In genomic region chrX:103655230-103656000, GRCh38 we compare ENCODE assay signal across 10 cellular contexts. TPM values are rescaled to one million over a fixed set of nuclear protein-coding genes. Genes with fewer than 3 reads are reported as not detected.
A peak's percentile ranks its signal among the peaks of the same experiment; 100 is the strongest.
DNase-seq lines count a peak whose midpoint lies in the region; ATAC-seq, FAIRE-seq and TF ChIP-seq lines count a peak whose summit lies in the region.
"Not testable (repeated sequence)": the region's sequence is repeated elsewhere in the genome, so short reads cannot be mapped to it uniquely, and the experiment has no call there.
"Had no signal": no experiment of that assay in that cellular context is flagged by ENCODE, and none has a peak within 500 bp of the region (broad histone marks: within the 10 kb centered on the region; RNA-seq: fewer than 3 reads in every experiment).

No MANE protein-coding gene starts in this region.

- not testable (repeated sequence) for BruUV-seq in PC-9 (replicated peaks; lab: Mats Ljungman, UMichigan); K562 (replicated peaks; lab: Mats Ljungman, UMichigan)

- peak overlapping the region; percentile 94 for H3K27ac ChIP-seq in PC-9
- not testable (repeated sequence) for H3K27ac ChIP-seq in K562 (ENCODE audit: extremely low read depth, low read depth, low read length)

- not testable (repeated sequence) for H4K20me1 ChIP-seq in PC-9 (ENCODE audit: insufficient read depth); K562 (replicated peaks; ENCODE audit: control insufficient read depth, insufficient read depth, low read length)

- in situ Hi-C loops in K562 (cut with MboI) = not testable (repeated sequence)

- H2AFZ ChIP-seq in PC-9; K562 (ENCODE audit: low read depth, low read length): not testable (repeated sequence)

- H3K9me1 ChIP-seq in K562 (ENCODE audit: control insufficient read depth, insufficient read depth, low read length) = not testable (repeated sequence)

- not testable (repeated sequence) for FAIRE-seq in K562 (lab: Jason Lieb, UNC)

- intact Hi-C loops in PC-9 (cut with micrococcal nuclease; ENCODE audit: unreplicated experiment) = loop anchor here (5.0 kb wide), 1 partner anchor 38 kb away; no protein-coding TSS in a partner anchor
- intact Hi-C loops in K562 (cut with micrococcal nuclease) = not testable (repeated sequence)

- peaks cover 53% of the 10 kb centered on the region for H3K4me1 ChIP-seq in PC-9 (replicated peaks; ENCODE audit: insufficient read depth)
- H3K4me1 ChIP-seq in K562 (replicated peaks in 1 of 2; ENCODE audit: control insufficient read depth in 2 of 2, insufficient read depth in 2 of 2, low read length in 2 of 2) = not testable (repeated sequence)

- ATAC-seq in K562 = not testable (repeated sequence)

- CTCF ChIA-PET in PC-9 (lab: Charles Lee); K562 (lab: Yijun Ruan, JAX; ENCODE audit: low intra/inter-chr PET ratio): not testable (repeated sequence)

- not testable (repeated sequence) for TF ChIP-seq CTCF in PC-9 (conservative IDR thresholded peaks at IDR 0.05); K562 (IDR thresholded peaks at IDR 0.05 in 2 of 3, conservative IDR thresholded peaks at IDR 0.05 in 1 of 3; ENCODE audit: insufficient read depth in 2 of 3, low read depth in 1 of 3, low read length in 3 of 3); epithelial cell of esophagus (IDR thresholded peaks at IDR 0.05; ENCODE audit: insufficient read depth, low read depth, low read length, missing control alignments)

- H3K9me2 ChIP-seq in PC-9 (ENCODE audit: insufficient read depth) = not testable (repeated sequence)

- TF ChIP-seq POLR2A in K562 (conservative IDR thresholded peaks at IDR 0.05) = not testable (repeated sequence)

- not testable (repeated sequence) for H3K79me2 ChIP-seq in PC-9 (ENCODE audit: low read depth); K562 (ENCODE audit: control insufficient read depth, insufficient read depth, low read length)

- not testable (repeated sequence) for H3K36me3 ChIP-seq in PC-9 (ENCODE audit: low read depth); K562 (ENCODE audit: control insufficient read depth, insufficient read depth, low read length)

- not testable (repeated sequence) for H3K27me3 ChIP-seq in PC-9 (ENCODE audit: insufficient read depth, low read depth); K562 (ENCODE audit: control insufficient read depth in 2 of 2, insufficient read depth in 2 of 2, low read length in 2 of 2)

- 10% methylated on average over 6 of the region's 7 CpGs for WGBS in K562 (ENCODE audit: insufficient coverage, low coverage, missing lambda C conversion rate)

- not testable (repeated sequence) for TF ChIP-seq EP300 in K562 (IDR thresholded peaks at IDR 0.05; ENCODE audit: low read length)

- not testable (repeated sequence) for H3K9ac ChIP-seq in K562 (ENCODE audit: insufficient read depth in 1 of 2, low read depth in 2 of 2, low read length in 2 of 2)

- not testable (repeated sequence) for TF ChIP-seq RAD21 in K562 (CRISPR knock-in tag; conservative IDR thresholded peaks at IDR 0.05 in 1 of 2, IDR thresholded peaks at IDR 0.05 in 1 of 2)

- peak overlapping the region; percentile 34 for H3K4me2 ChIP-seq in PC-9
- not testable (repeated sequence) for H3K4me2 ChIP-seq in K562 (ENCODE audit: insufficient read depth, low read length)

- H3K4me3 ChIP-seq in PC-9; K562; epithelial cell of esophagus (ENCODE audit: low read length): not testable (repeated sequence)

- H3F3A ChIP-seq in PC-9 (ENCODE audit: insufficient read depth, low read depth) = peaks cover 43% of the 10 kb centered on the region

- POLR2A ChIA-PET in PC-9 (lab: Charles Lee; ENCODE audit: unreplicated experiment) = not testable (repeated sequence)
- POLR2A ChIA-PET in K562 (lab: Yijun Ruan, JAX) = interaction anchor here (1.4 kb wide), 1 partner anchor 11 kb away, joined by 4 read pairs; no protein-coding TSS in a partner anchor

- H3K9me3 ChIP-seq in PC-9 (ENCODE audit: insufficient read depth, low read depth); K562 (replicated peaks; ENCODE audit: control insufficient read depth, insufficient read depth, low read depth, low read length): not testable (repeated sequence)

- DNase-seq in Daoy (ENCODE audit: low read depth) (peak; percentile 20), HT1080 (ENCODE audit: low read depth) (peak; percentile 70), T1000 (lab: John Stamatoyannopoulos, UW) (peak; percentile 9), epithelial cell of esophagus (ENCODE audit: low read depth) (peak; percentile 2), myocyte (ENCODE audit: low read depth) (peak; percentile 45)
- DNase-seq in PC-9; K562 (ENCODE audit: extremely low read depth in 1 of 4, low spot score in 3 of 4): not testable (repeated sequence)

RNA-seq across cellular contexts. Expression of gene TCEAL1, which starts 26.6 kb away (rescaled TPM):
- 14.7 and 19.0 TPM in 2 replicates for total RNA-seq in Daoy (2014; rRNA removed; shearing (Covaris generic))
- 21.9 and 33.4 TPM in 2 replicates for total RNA-seq in HT1080 (2014; rRNA removed; shearing (Covaris generic))
- 20.1 and 24.3 TPM in 2 replicates for polyA plus RNA-seq in HT1080 (2015; cell fraction: cytosol; rRNA removed)
- 22.4 and 22.7 TPM in 2 replicates for polyA plus RNA-seq in HT1080 (2015; cell fraction: nucleus; rRNA removed)
- total RNA-seq in PC-9 (2021) = 25.2 and 26.8 TPM in 2 replicates
- 0.65 and 0.92 TPM in 2 replicates for total RNA-seq in K562 (2011; cell fraction: chromatin; rRNA removed; ENCODE audit: low replicate concordance)
- 0.79 TPM in 1 of 2 replicates, not detected in the other for total RNA-seq in K562 (2011; cell fraction: nucleolus; rRNA removed)
- 0.99 and 1.0 TPM in 2 replicates for total RNA-seq in K562 (2011; cell fraction: nucleoplasm; rRNA removed)
- 3.3 and 4.0 TPM in 2 replicates for total RNA-seq in K562 (2014; rRNA removed)
- total RNA-seq in K562 (2014; rRNA removed; fragmentation: Illumina TruSeq; extraction: Trizol) = 2.8 and 3.1 TPM in 2 replicates
- 2.9 and 4.0 TPM in 2 replicates for total RNA-seq in K562 (2015; rRNA removed; fragmentation: Illumina TruSeq; extraction: Trizol)
- total RNA-seq in K562 (2021) = 2.1 and 2.5 TPM in 2 replicates
- polyA plus RNA-seq in K562 (2011; rRNA removed) = 1.8 and 2.8 TPM in 2 replicates
- 1.0 and 1.6 TPM in 2 replicates for polyA plus RNA-seq in K562 (2011; cell fraction: cytosol; rRNA removed)
- polyA plus RNA-seq in K562 (2011; cell fraction: nucleus; rRNA removed) = 2.0 and 2.1 TPM in 2 replicates
- polyA plus RNA-seq in K562 (2012) = 2.1 and 2.2 TPM in 2 replicates
- 3.4 and 4.1 TPM in 2 replicates for polyA plus RNA-seq in K562 (2014; fragmentation: Illumina TruSeq; extraction: Trizol)
- polyA plus RNA-seq in K562 (2014; fragmentation: Nextera tagmentation; extraction: Ambion mirVana) = 1 to 10 TPM; 2.5 to 4.1 TPM
- 3.8 and 5.3 TPM in 2 replicates for polyA plus RNA-seq in K562 (2014; rRNA removed)
- polyA minus RNA-seq in K562 (2011; rRNA and poly(A)+ RNA removed) = 0.46 and 1.8 TPM in 2 replicates
- not detected in 2 replicates for polyA minus RNA-seq in K562 (2011; cell fraction: cytosol; rRNA and poly(A)+ RNA removed)
- polyA minus RNA-seq in K562 (2011; cell fraction: nucleus; rRNA and poly(A)+ RNA removed) = 0.54 and 0.89 TPM in 2 replicates
- total RNA-seq in myocyte = 149 and 162 TPM in 2 replicates
- polyA plus RNA-seq in myocyte (2012) = 27.3 TPM

RNA-seq across cellular contexts. Expression of gene MORF4L2, which starts 31.1 kb away (rescaled TPM):
- total RNA-seq in Daoy (2014; rRNA removed; shearing (Covaris generic)) = 834 and 916 TPM in 2 replicates
- 397 and 471 TPM in 2 replicates for total RNA-seq in HT1080 (2014; rRNA removed; shearing (Covaris generic))
- polyA plus RNA-seq in HT1080 (2015; cell fraction: cytosol; rRNA removed) = 455 and 600 TPM in 2 replicates
- 722 and 851 TPM in 2 replicates for polyA plus RNA-seq in HT1080 (2015; cell fraction: nucleus; rRNA removed)
- total RNA-seq in PC-9 (2021) (385 and 417 TPM in 2 replicates), K562 (2014; rRNA removed) (309 and 374 TPM in 2 replicates), K562 (2014; rRNA removed; fragmentation: Illumina TruSeq; extraction: Trizol) (508 and 522 TPM in 2 replicates), K562 (2015; rRNA removed; fragmentation: Illumina TruSeq; extraction: Trizol) (386 and 415 TPM in 2 replicates), K562 (2021) (324 and 325 TPM in 2 replicates), myocyte (769 and 841 TPM in 2 replicates)
- total RNA-seq in K562 (2011; cell fraction: chromatin; rRNA removed; ENCODE audit: low replicate concordance) = 71.9 and 171 TPM in 2 replicates
- total RNA-seq in K562 (2011; cell fraction: nucleolus; rRNA removed) = 54.9 and 61.8 TPM in 2 replicates
- total RNA-seq in K562 (2011; cell fraction: nucleoplasm; rRNA removed) = 116 and 150 TPM in 2 replicates
- polyA plus RNA-seq in K562 (2011; rRNA removed) (608 and 781 TPM in 2 replicates), K562 (2014; fragmentation: Illumina TruSeq; extraction: Trizol) (587 and 647 TPM in 2 replicates), K562 (2014; fragmentation: Nextera tagmentation; extraction: Ambion mirVana) (100 to 1,000 TPM; 420 to 476 TPM), K562 (2014; rRNA removed) (338 and 382 TPM in 2 replicates)
- polyA plus RNA-seq in K562 (2011; cell fraction: cytosol; rRNA removed) = 197 and 406 TPM in 2 replicates
- polyA plus RNA-seq in K562 (2011; cell fraction: nucleus; rRNA removed) = 137 and 241 TPM in 2 replicates
- 242 and 419 TPM in 2 replicates for polyA plus RNA-seq in K562 (2012)
- polyA minus RNA-seq in K562 (2011; rRNA and poly(A)+ RNA removed) = 316 and 347 TPM in 2 replicates
- 109 and 118 TPM in 2 replicates for polyA minus RNA-seq in K562 (2011; cell fraction: cytosol; rRNA and poly(A)+ RNA removed)
- polyA minus RNA-seq in K562 (2011; cell fraction: nucleus; rRNA and poly(A)+ RNA removed) = 33.9 and 97.0 TPM in 2 replicates
- polyA plus RNA-seq in myocyte (2012) = 424 TPM

RNA-seq across cellular contexts. Expression of gene TCEAL3, which starts 47.7 kb away (rescaled TPM):
- 4.7 and 16.4 TPM in 2 replicates for total RNA-seq in Daoy (2014; rRNA removed; shearing (Covaris generic))
- total RNA-seq in HT1080 (2014; rRNA removed; shearing (Covaris generic)) = 14.3 and 17.1 TPM in 2 replicates
- 30.9 and 38.9 TPM in 2 replicates for polyA plus RNA-seq in HT1080 (2015; cell fraction: cytosol; rRNA removed)
- polyA plus RNA-seq in HT1080 (2015; cell fraction: nucleus; rRNA removed) = 9.0 and 11.9 TPM in 2 replicates
- 11.7 and 12.8 TPM in 2 replicates for total RNA-seq in PC-9 (2021)
- total RNA-seq in K562 (2011; cell fraction: chromatin; rRNA removed; ENCODE audit: low replicate concordance) = not detected in 2 replicates
- total RNA-seq in K562 (2011; cell fraction: nucleolus; rRNA removed) = not detected in 2 replicates
- not detected in 2 replicates for total RNA-seq in K562 (2011; cell fraction: nucleoplasm; rRNA removed)
- total RNA-seq in K562 (2014; rRNA removed) = not detected in 2 replicates
- not detected in 2 replicates for total RNA-seq in K562 (2014; rRNA removed; fragmentation: Illumina TruSeq; extraction: Trizol)
- not detected in 2 replicates for total RNA-seq in K562 (2015; rRNA removed; fragmentation: Illumina TruSeq; extraction: Trizol)
- total RNA-seq in K562 (2021) = not detected in 2 replicates
- polyA plus RNA-seq in K562 (2011; rRNA removed) = not detected in 2 replicates
- polyA plus RNA-seq in K562 (2011; cell fraction: cytosol; rRNA removed) = not detected in 2 replicates
- polyA plus RNA-seq in K562 (2011; cell fraction: nucleus; rRNA removed) = not detected in 2 replicates
- not detected in 2 replicates for polyA plus RNA-seq in K562 (2012)
- not detected in 2 replicates for polyA plus RNA-seq in K562 (2014; fragmentation: Illumina TruSeq; extraction: Trizol)
- not detected for polyA plus RNA-seq in K562 (2014; fragmentation: Nextera tagmentation; extraction: Ambion mirVana)
- not detected in 2 replicates for polyA plus RNA-seq in K562 (2014; rRNA removed)
- polyA minus RNA-seq in K562 (2011; rRNA and poly(A)+ RNA removed) = not detected in 2 replicates
- polyA minus RNA-seq in K562 (2011; cell fraction: cytosol; rRNA and poly(A)+ RNA removed) = not detected in 2 replicates
- polyA minus RNA-seq in K562 (2011; cell fraction: nucleus; rRNA and poly(A)+ RNA removed) = not detected in 2 replicates
- 34.0 and 36.5 TPM in 2 replicates for total RNA-seq in myocyte
- 60.7 TPM for polyA plus RNA-seq in myocyte (2012)

RNA-seq across cellular contexts. Expression of gene TMEM31, which starts 55.3 kb away (rescaled TPM):
- not detected in 2 replicates for total RNA-seq in Daoy (2014; rRNA removed; shearing (Covaris generic))
- not detected in 2 replicates for total RNA-seq in HT1080 (2014; rRNA removed; shearing (Covaris generic))
- polyA plus RNA-seq in HT1080 (2015; cell fraction: cytosol; rRNA removed) = not detected in 2 replicates
- not detected in 2 replicates for polyA plus RNA-seq in HT1080 (2015; cell fraction: nucleus; rRNA removed)
- not detected in 2 replicates for total RNA-seq in PC-9 (2021)
- total RNA-seq in K562 (2011; cell fraction: chromatin; rRNA removed; ENCODE audit: low replicate concordance) = not detected in 2 replicates
- not detected in 2 replicates for total RNA-seq in K562 (2011; cell fraction: nucleolus; rRNA removed)
- total RNA-seq in K562 (2011; cell fraction: nucleoplasm; rRNA removed) = not detected in 2 replicates
- not detected in 2 replicates for total RNA-seq in K562 (2014; rRNA removed)
- not detected in 2 replicates for total RNA-seq in K562 (2014; rRNA removed; fragmentation: Illumina TruSeq; extraction: Trizol)
- total RNA-seq in K562 (2015; rRNA removed; fragmentation: Illumina TruSeq; extraction: Trizol) = not detected in 2 replicates
- not detected in 2 replicates for total RNA-seq in K562 (2021)
- polyA plus RNA-seq in K562 (2011; rRNA removed) = 0.18 and 0.34 TPM in 2 replicates
- 0.21 TPM in 1 of 2 replicates, not detected in the other for polyA plus RNA-seq in K562 (2011; cell fraction: cytosol; rRNA removed)
- 0.18 TPM in 1 of 2 replicates, not detected in the other for polyA plus RNA-seq in K562 (2011; cell fraction: nucleus; rRNA removed)
- polyA plus RNA-seq in K562 (2012) = not detected in 2 replicates
- polyA plus RNA-seq in K562 (2014; fragmentation: Illumina TruSeq; extraction: Trizol) = not detected in 2 replicates
- not detected for polyA plus RNA-seq in K562 (2014; fragmentation: Nextera tagmentation; extraction: Ambion mirVana)
- polyA plus RNA-seq in K562 (2014; rRNA removed) = not detected in 2 replicates
- not detected in 2 replicates for polyA minus RNA-seq in K562 (2011; rRNA and poly(A)+ RNA removed)
- not detected in 2 replicates for polyA minus RNA-seq in K562 (2011; cell fraction: cytosol; rRNA and poly(A)+ RNA removed)
- polyA minus RNA-seq in K562 (2011; cell fraction: nucleus; rRNA and poly(A)+ RNA removed) = not detected in 2 replicates
- not detected in 2 replicates for total RNA-seq in myocyte
- polyA plus RNA-seq in myocyte (2012) = 0.15 TPM
- total RNA-seq: CD4-positive, CD25-positive, alpha-beta regulatory T cell; GM12878; GM23248 had no signal
